ENCODE assay signal across 1 cellular context in the genomic region with DNA sequence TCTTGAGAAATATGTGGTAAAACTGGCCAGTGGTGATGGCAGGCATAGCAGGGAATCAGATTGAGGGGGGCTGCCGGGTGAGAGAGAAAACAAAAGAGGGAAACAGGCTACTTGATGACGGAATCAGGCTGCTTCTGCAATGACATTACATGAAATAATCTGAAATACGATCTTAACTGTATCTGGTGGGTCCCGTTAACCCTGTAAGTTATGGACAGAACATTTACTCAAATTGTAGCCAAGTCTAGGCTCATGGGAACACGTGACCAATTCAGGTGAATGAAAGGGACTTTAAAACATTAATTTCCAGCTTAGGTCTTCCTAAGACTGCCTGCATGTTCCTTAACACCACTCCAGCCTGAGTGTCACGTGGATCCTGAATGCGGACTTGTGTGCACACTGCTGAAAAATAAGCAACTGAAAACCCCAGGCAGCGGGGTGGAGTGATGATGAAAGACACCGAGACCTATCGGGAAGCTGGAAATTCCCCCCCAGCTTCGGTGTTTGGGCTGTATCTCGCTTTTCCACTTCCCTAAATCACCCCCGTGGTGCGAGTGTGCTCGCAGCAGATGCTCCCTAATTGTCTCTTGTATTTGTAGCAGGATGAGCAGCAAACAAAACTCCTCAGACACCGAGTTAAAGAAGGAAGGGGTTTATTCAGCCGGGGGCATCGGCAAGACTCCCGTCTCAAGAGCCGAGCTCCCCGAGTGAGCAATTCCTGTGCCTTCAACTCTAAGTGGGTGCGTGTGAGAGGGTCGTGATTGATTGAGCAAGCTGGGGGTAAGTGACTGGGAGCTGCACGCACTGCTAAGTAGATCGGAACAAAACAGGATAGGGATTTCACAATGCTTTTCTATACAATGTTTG.
TF ChIP-seq lines count a peak whose summit lies in the region.

No MANE protein-coding gene starts in this region.

TF ChIP-seq in HepG2, 621 proteins besides CTCF, POLR2A, EP300 and RAD21 (continued from another document):
- TF ChIP-seq, protein P1, sequence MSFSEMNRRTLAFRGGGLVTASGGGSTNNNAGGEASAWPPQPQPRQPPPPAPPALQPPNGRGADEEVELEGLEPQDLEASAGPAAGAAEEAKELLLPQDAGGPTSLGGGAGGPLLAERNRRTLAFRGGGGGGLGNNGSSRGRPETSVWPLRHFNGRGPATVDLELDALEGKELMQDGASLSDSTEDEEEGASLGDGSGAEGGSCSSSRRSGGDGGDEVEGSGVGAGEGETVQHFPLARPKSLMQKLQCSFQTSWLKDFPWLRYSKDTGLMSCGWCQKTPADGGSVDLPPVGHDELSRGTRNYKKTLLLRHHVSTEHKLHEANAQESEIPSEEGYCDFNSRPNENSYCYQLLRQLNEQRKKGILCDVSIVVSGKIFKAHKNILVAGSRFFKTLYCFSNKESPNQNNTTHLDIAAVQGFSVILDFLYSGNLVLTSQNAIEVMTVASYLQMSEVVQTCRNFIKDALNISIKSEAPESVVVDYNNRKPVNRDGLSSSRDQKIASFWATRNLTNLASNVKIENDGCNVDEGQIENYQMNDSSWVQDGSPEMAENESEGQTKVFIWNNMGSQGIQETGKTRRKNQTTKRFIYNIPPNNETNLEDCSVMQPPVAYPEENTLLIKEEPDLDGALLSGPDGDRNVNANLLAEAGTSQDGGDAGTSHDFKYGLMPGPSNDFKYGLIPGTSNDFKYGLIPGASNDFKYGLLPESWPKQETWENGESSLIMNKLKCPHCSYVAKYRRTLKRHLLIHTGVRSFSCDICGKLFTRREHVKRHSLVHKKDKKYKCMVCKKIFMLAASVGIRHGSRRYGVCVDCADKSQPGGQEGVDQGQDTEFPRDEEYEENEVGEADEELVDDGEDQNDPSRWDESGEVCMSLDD (CRISPR knock-in tag; IDR thresholded peaks at IDR 0.05; ENCODE audit: borderline replicate concordance), result no peak
- TF ChIP-seq THAP11 (CRISPR knock-in tag; IDR thresholded peaks at IDR 0.05), result 0 out of 2 replicates have a peak, but pooled peaks have one; percentile 22
- TF ChIP-seq, protein P2, sequence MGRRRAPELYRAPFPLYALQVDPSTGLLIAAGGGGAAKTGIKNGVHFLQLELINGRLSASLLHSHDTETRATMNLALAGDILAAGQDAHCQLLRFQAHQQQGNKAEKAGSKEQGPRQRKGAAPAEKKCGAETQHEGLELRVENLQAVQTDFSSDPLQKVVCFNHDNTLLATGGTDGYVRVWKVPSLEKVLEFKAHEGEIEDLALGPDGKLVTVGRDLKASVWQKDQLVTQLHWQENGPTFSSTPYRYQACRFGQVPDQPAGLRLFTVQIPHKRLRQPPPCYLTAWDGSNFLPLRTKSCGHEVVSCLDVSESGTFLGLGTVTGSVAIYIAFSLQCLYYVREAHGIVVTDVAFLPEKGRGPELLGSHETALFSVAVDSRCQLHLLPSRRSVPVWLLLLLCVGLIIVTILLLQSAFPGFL (CRISPR knock-in tag; IDR thresholded peaks at IDR 0.05), result no peak
